In genomic region chr10:11036424-11037011, GRCh38 we compare ENCODE assay signal across 8 cellular contexts. TPM values are rescaled to one million over a fixed set of nuclear protein-coding genes. Genes with fewer than 3 reads are reported as not detected.
A peak's percentile ranks its signal among the peaks of the same experiment; 100 is the strongest.
DNase-seq lines count a peak whose midpoint lies in the region; ATAC-seq, FAIRE-seq and TF ChIP-seq lines count a peak whose summit lies in the region.

No MANE protein-coding gene starts in this region.

- no peak overlapping the region for H3K27ac ChIP-seq in mesenchymal stem cell (ENCODE audit: low read length, poor library complexity, severe bottlenecking)

- no peak overlapping the region for H4K91ac ChIP-seq in mesenchymal stem cell (ENCODE audit: low read length)

- H2AFZ ChIP-seq in mesenchymal stem cell (ENCODE audit: low read depth, low read length), result no peak overlapping the region

- TF ChIP-seq CTCF in D721Med (IDR thresholded peaks at IDR 0.05; ENCODE audit: insufficient read depth, missing control alignments), result peak; percentile 55
- TF ChIP-seq CTCF in LNCAP (IDR thresholded peaks at IDR 0.05), result peak; percentile 69

- H3K4me1 ChIP-seq in mesenchymal stem cell (ENCODE audit: control insufficient read depth, insufficient read depth, low read depth, low read length), result peaks cover 6% of the 10 kb centered on the region

- no peak overlapping the region for H4K8ac ChIP-seq in mesenchymal stem cell (ENCODE audit: low read length)

- no peak for DNase-seq in D721Med (ENCODE audit: insufficient read length, low spot score)
- DNase-seq in cerebellum (ENCODE audit: low spot score), result peak; percentile 46
- DNase-seq in mesenchymal stem cell, result peak; percentile 50

- H3K4me2 ChIP-seq in mesenchymal stem cell (ENCODE audit: low read length, poor library complexity, severe bottlenecking), result no peak overlapping the region

- H3K9me3 ChIP-seq in mesenchymal stem cell (ENCODE audit: control insufficient read depth, low read length), result no peaks in the 10 kb centered on the region

- no peak overlapping the region for H2BK5ac ChIP-seq in mesenchymal stem cell (ENCODE audit: low read depth, low read length, poor library complexity, severe bottlenecking)

- WGBS in mesenchymal stem cell, result 84% methylated on average over 5 of the region's 5 CpGs

- peak; percentile 48 for FAIRE-seq in D721Med (lab: Jason Lieb, UNC)

- no peak overlapping the region for H3K4ac ChIP-seq in mesenchymal stem cell (ENCODE audit: low read depth in 1 of 2, low read length in 2 of 2)

- no peak overlapping the region for H3K4me3 ChIP-seq in mesenchymal stem cell (ENCODE audit: insufficient read depth in 1 of 2, low read depth in 1 of 2, low read length in 2 of 2)

- H2AK5ac ChIP-seq in mesenchymal stem cell (ENCODE audit: low read length, severe bottlenecking), result peak overlapping the region; percentile 4

- H3K9ac ChIP-seq in mesenchymal stem cell (ENCODE audit: low read length), result peak overlapping the region; percentile 76

- no peak overlapping the region for H2BK12ac ChIP-seq in mesenchymal stem cell (ENCODE audit: low read length in 2 of 2)

- peaks cover 3 to 4% of the 10 kb centered on the region in 2 experiments for H3K36me3 ChIP-seq in mesenchymal stem cell (ENCODE audit: control insufficient read depth in 1 of 2, insufficient read depth in 2 of 2, low read depth in 1 of 2, low read length in 2 of 2)

- no peak overlapping the region for H3K18ac ChIP-seq in mesenchymal stem cell (ENCODE audit: low read depth in 1 of 2, low read length in 2 of 2)

- no peak overlapping the region for H3K14ac ChIP-seq in mesenchymal stem cell (ENCODE audit: low read length in 2 of 2)

- no peaks in the 10 kb centered on the region for H3K27me3 ChIP-seq in mesenchymal stem cell (ENCODE audit: control insufficient read depth in 1 of 2, insufficient read depth in 1 of 2, low read length in 2 of 2)

- peaks cover 25% of the 10 kb centered on the region for H3K79me1 ChIP-seq in mesenchymal stem cell (replicated peaks; ENCODE audit: low read length, poor library complexity, severe bottlenecking)

- no peak for ATAC-seq in GM18873 (IDR thresholded peaks at IDR 0.05; ENCODE audit: low FRiP score, unreplicated experiment)
- no peak for ATAC-seq in GM21423 (IDR thresholded peaks at IDR 0.05; ENCODE audit: unreplicated experiment)
- ATAC-seq in GM21576 (IDR thresholded peaks at IDR 0.05; ENCODE audit: unreplicated experiment), result no peak
- ATAC-seq in GM18909 (IDR thresholded peaks at IDR 0.05; ENCODE audit: poor library complexity, unreplicated experiment), result no peak

- no peak overlapping the region for H2BK120ac ChIP-seq in mesenchymal stem cell (ENCODE audit: low read depth, low read length)

- no peak overlapping the region for H3K23ac ChIP-seq in mesenchymal stem cell (ENCODE audit: low read length in 2 of 2)

- no peak overlapping the region for H2BK15ac ChIP-seq in mesenchymal stem cell (ENCODE audit: low read depth, poor library complexity, severe bottlenecking)

RNA-seq across cellular contexts. Expression of gene CELF2, which starts 18.8 kb away (rescaled TPM):
- total RNA-seq in cerebellum, result 122 TPM
- polyA plus RNA-seq in mesenchymal stem cell (2013, experiment 1 of 2), result 8.8 TPM
- 8.9 TPM for polyA plus RNA-seq in mesenchymal stem cell (2013, experiment 2 of 2)
